Comparison of ENCODE assay signal across 8 cellular contexts in the genomic region with DNA sequence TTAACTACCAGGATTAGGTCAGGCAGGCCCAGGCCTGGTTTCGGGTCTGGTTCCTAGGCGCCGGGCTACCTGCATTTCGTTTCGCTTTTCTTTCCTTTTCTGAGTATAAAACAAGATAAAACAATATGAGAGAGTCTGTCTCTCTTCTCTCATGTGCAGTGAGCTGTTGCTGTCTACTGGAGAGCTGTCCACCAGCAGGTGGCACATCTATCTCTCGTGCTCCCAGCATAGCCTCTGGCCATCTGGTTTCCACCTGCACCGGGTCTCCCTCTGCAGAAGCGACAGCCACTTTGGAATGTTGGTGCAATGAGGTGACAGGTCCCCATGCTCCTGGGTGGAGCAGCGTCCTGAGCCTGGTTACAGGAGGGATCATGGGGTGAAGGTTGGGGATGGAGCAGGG. TPM values are rescaled to one million over a fixed set of nuclear protein-coding genes. Genes with fewer than 3 reads are reported as not detected.
A peak's percentile ranks its signal among the peaks of the same experiment; 100 is the strongest.
DNase-seq lines count a peak whose midpoint lies in the region; ATAC-seq and TF ChIP-seq lines count a peak whose summit lies in the region.

No MANE protein-coding gene starts in this region.

- TF ChIP-seq POLR2A in ovary (IDR thresholded peaks at IDR 0.05), result peak; percentile 29

- no peaks in the 10 kb centered on the region for H3K4me1 ChIP-seq in ovary (ENCODE audit: insufficient read depth)

- DNase-seq in AG08395 (ENCODE audit: low spot score) (peak; percentile 70), NCI-H2227 treated with DMSO at 0.1 percent for 48 hours (lab: John Stamatoyannopoulos, UW) (peak; percentile 5), foreskin fibroblast (peak; percentile 65 to 89), ovary (peak; percentile 65 to 80 (median 73))
- peak; percentile 40 to 44 for DNase-seq in activated T-cell treated with anti-CD3 and anti-CD28 coated beads, Interleukin-2, amount 50 U/mL, for 48 hours

- TF ChIP-seq CTCF in GM12873 (IDR thresholded peaks at IDR 0.05; ENCODE audit: insufficient read depth, low read depth, low read length, missing control alignments) (peak; percentile 57), foreskin fibroblast (IDR thresholded peaks at IDR 0.05; ENCODE audit: low read depth, low read length) (peak; percentile 79), ovary (IDR thresholded peaks at IDR 0.05) (peak; percentile 48 to 82 (median 76))

- H3K27ac ChIP-seq in ovary, result no peak overlapping the region

- H3K4me3 ChIP-seq in foreskin fibroblast (ENCODE audit: low read depth in 1 of 2, low read length in 2 of 2) (no peak overlapping the region), ovary (no peak overlapping the region)

- TF ChIP-seq EP300 in ovary (IDR thresholded peaks at IDR 0.05), result no peak

- H3K9me3 ChIP-seq in ovary, result no peaks in the 10 kb centered on the region

- H3K27me3 ChIP-seq in ovary, result no peaks in the 10 kb centered on the region

- no peaks in the 10 kb centered on the region for H3K36me3 ChIP-seq in ovary

- WGBS in ovary, 3 donors, result 6 to 17% (median 9%) methylated on average over 9 of the region's 9 CpGs

- ATAC-seq in HG02642 (IDR thresholded peaks at IDR 0.05; ENCODE audit: poor library complexity, unreplicated experiment) (no peak), GM18502 (IDR thresholded peaks at IDR 0.05; ENCODE audit: poor library complexity, unreplicated experiment) (no peak)

- intact Hi-C loops in ovary (cut with DNase I), result loop anchor here (2.0 to 5.0 kb wide), 3 partner anchors 61 to 114 kb away; a partner anchor contains a TSS

RNA-seq across cellular contexts. Expression of a gene that starts 27.7 kb away (rescaled TPM):
- total RNA-seq in ovary, result 1 to 10 TPM in 4 of 7 donors, under 1 TPM in 2, not detected in 1; 0.60 to 7.5 (median 1.3) TPM
- under 1 TPM; 0.25 to 0.33 TPM for polyA plus RNA-seq in ovary

RNA-seq across cellular contexts. Expression of a gene that starts 27.8 kb away (rescaled TPM):
- under 1 TPM in 1 of 7 donors, not detected in 6; 0.05 TPM for total RNA-seq in ovary
- polyA plus RNA-seq in ovary, result under 1 TPM in 1 of 2 donors, not detected in 1; 0.04 TPM

Comparison
In these comparisons a context has a peak if more than half of its experiments do, and no peak if none do; other contexts are left out.
1. DNase-seq: peak in every context shown above with its lines; median percentile 77 in foreskin fibroblast; 73 in ovary; 70 in AG08395; 42 in activated T-cell treated with anti-CD3 and anti-CD28 coated beads, Interleukin-2, amount 50 U/mL, for 48 hours; 5 in NCI-H2227 treated with DMSO at 0.1 percent for 48 hours.